22 cellular contexts compared by ENCODE assay signal in genomic region chr11:83538286-83538685, GRCh38.
"Had no signal": no experiment of that assay in that cellular context is flagged by ENCODE, and none has a peak within 500 bp of the region (broad histone marks: within the 10 kb centered on the region; RNA-seq: fewer than 3 reads in every experiment).

No MANE protein-coding gene starts in this region.

- H3K9me3 Mint-ChIP-seq: dendritic cell treated with granulocyte-macrophage colony-stimulating factor and Interleukin-4, amounts not matched to agents 40 ng/mL and 50 ng/mL, for 4 days; mesothelial cell of epicardium; naive B cell had no signal

- H3K27me3 Mint-ChIP-seq: dendritic cell treated with granulocyte-macrophage colony-stimulating factor and Interleukin-4, amounts not matched to agents 40 ng/mL and 50 ng/mL, for 4 days had no signal

- H3K4me3 ChIP-seq: colonic mucosa, esophagus squamous epithelium, gastrocnemius medialis, heart right ventricle, left lung, lower lobe of right lung, mucosa of descending colon had no signal

- H3K4me3 Mint-ChIP-seq: dendritic cell treated with granulocyte-macrophage colony-stimulating factor and Interleukin-4, amounts not matched to agents 40 ng/mL and 50 ng/mL, for 4 days; effector memory CD8-positive, alpha-beta T cell; mesothelial cell of epicardium; naive B cell; naive thymus-derived CD8-positive, alpha-beta T cell had no signal

- H3K27ac Mint-ChIP-seq: dendritic cell treated with granulocyte-macrophage colony-stimulating factor and Interleukin-4, amounts not matched to agents 40 ng/mL and 50 ng/mL, for 4 days; effector memory CD8-positive, alpha-beta T cell; mesothelial cell of epicardium; naive B cell; naive thymus-derived CD8-positive, alpha-beta T cell had no signal

- DNase-seq: colonic mucosa; cortex of kidney; effector CD8-positive, alpha-beta T cell; effector memory CD8-positive, alpha-beta T cell; esophagus squamous epithelium; foreskin fibroblast; foreskin melanocyte; gastrocnemius medialis; glutamatergic neuron; head of caudate nucleus; heart right ventricle; hippocampal formation; left cardiac atrium; left lung; left ventricle myocardium superior; lower lobe of right lung; mesenchymal stem cell; mucosa of descending colon; naive B cell; naive thymus-derived CD8-positive, alpha-beta T cell had no signal

- H3K36me3 Mint-ChIP-seq: mesothelial cell of epicardium; naive B cell; naive thymus-derived CD8-positive, alpha-beta T cell had no signal

- H3K27ac ChIP-seq: colonic mucosa, esophagus squamous epithelium, gastrocnemius medialis, heart right ventricle, left lung, lower lobe of right lung had no signal

- H3K9me3 ChIP-seq: colonic mucosa, esophagus squamous epithelium, gastrocnemius medialis, heart right ventricle, left lung, lower lobe of right lung, mucosa of descending colon had no signal

- H3K27me3 ChIP-seq: colonic mucosa, esophagus squamous epithelium, gastrocnemius medialis, heart right ventricle, left lung had no signal

- H3K4me1 Mint-ChIP-seq: naive B cell; naive thymus-derived CD8-positive, alpha-beta T cell had no signal

- H3K4me1 ChIP-seq: colonic mucosa, esophagus squamous epithelium, gastrocnemius medialis, heart right ventricle, lower lobe of right lung had no signal

- H3K36me3 ChIP-seq: colonic mucosa, esophagus squamous epithelium, gastrocnemius medialis, heart right ventricle, left lung, lower lobe of right lung had no signal

- ATAC-seq: effector memory CD8-positive, alpha-beta T cell; gastrocnemius medialis; heart right ventricle; left cardiac atrium; left lung; left ventricle myocardium superior; lower lobe of right lung; mucosa of descending colon; naive thymus-derived CD8-positive, alpha-beta T cell had no signal
